In the genomic region with DNA sequence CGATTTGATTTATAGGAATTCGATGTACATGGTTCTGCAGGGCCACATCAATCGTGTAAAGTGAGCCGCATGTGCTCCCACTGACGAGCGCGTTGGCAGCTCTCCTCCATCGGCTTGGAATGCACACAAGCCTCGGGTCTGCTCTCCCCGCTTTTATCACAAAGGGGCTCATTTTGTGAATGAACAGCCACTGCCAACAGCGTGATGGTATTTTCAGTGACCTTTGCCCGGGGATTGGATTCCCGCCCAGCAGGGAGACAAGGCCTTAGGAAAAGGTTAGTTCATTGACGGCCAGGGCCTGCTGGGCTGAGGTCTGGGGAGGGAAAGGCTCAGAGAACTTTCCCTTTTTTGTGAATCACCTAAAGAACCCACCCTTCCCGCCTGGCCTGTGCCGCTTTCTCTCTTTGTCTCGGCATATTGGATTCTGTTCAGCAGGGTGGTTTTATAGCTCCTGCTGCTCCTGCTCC, we compare ENCODE assay signal across 14 cellular contexts.
DNase-seq lines count a peak whose midpoint lies in the region; ATAC-seq, FAIRE-seq and TF ChIP-seq lines count a peak whose summit lies in the region.
"Had no signal": no experiment of that assay in that cellular context is flagged by ENCODE, and none has a peak within 500 bp of the region (broad histone marks: within the 10 kb centered on the region; RNA-seq: fewer than 3 reads in every experiment).

No MANE protein-coding gene starts in this region.

- H3K27me3 Mint-ChIP-seq in brain: peaks cover 25% of the 10 kb centered on the region
- peaks cover 4 to 12% of the 10 kb centered on the region in 2 donors for H3K27me3 Mint-ChIP-seq in stimulated activated naive B cell treated with anti-CD40 and anti-IgM and Interleukin-4, amounts not matched to agents 10 μg/mL and 1 μg/mL and 100 μg/mL, for 72 hours

- ATAC-seq in omental fat pad (ENCODE audit: low FRiP score) (peak; percentile 52), GM19035 (IDR thresholded peaks at IDR 0.05; ENCODE audit: unreplicated experiment) (no peak), psoas muscle (no peak)
- no peak for ATAC-seq in stimulated activated naive B cell treated with anti-CD40 and anti-IgM and Interleukin-4, amounts not matched to agents 10 μg/mL and 1 μg/mL and 100 μg/mL, for 72 hours (replicated peaks)
- ATAC-seq: K562; naive thymus-derived CD8-positive, alpha-beta T cell had no signal

- TF ChIP-seq CTCF in brain (conservative IDR thresholded peaks at IDR 0.05) (no peak), omental fat pad (IDR thresholded peaks at IDR 0.05) (no peak), psoas muscle (IDR thresholded peaks at IDR 0.05) (no peak)

- FAIRE-seq in G401.6 (lab: Jason Lieb, UNC): peak; percentile 99
- FAIRE-seq: K562, urothelium cell line had no signal

- H3K27ac ChIP-seq in psoas muscle: no peak overlapping the region

- peaks cover 0 to 13% (median 0%) of the 10 kb centered on the region in 5 experiments for H3K9me3 Mint-ChIP-seq in brain
- no peaks in the 10 kb centered on the region for H3K9me3 Mint-ChIP-seq in stimulated activated naive B cell treated with anti-CD40 and anti-IgM and Interleukin-4, amounts not matched to agents 10 μg/mL and 1 μg/mL and 100 μg/mL, for 72 hours
- H3K9me3 Mint-ChIP-seq: naive thymus-derived CD8-positive, alpha-beta T cell had no signal

- H3K4me3 Mint-ChIP-seq in brain: peak overlapping the region; percentile 60 to 71 (median 66)
- no peak overlapping the region for H3K4me3 Mint-ChIP-seq in stimulated activated naive B cell treated with anti-CD40 and anti-IgM and Interleukin-4, amounts not matched to agents 10 μg/mL and 1 μg/mL and 100 μg/mL, for 72 hours
- H3K4me3 Mint-ChIP-seq: naive thymus-derived CD8-positive, alpha-beta T cell had no signal

- no peaks in the 10 kb centered on the region for H3K36me3 ChIP-seq in psoas muscle (ENCODE audit: insufficient read depth in 1 of 2, low read depth in 1 of 2)

- H3K27me3 ChIP-seq in psoas muscle (ENCODE audit: insufficient read depth in 3 of 3, low read length in 2 of 3): no peaks in the 10 kb centered on the region

- H3K4me1 ChIP-seq in psoas muscle: peaks cover 9% of the 10 kb centered on the region

- no peak overlapping the region for H3K4me3 ChIP-seq in psoas muscle
- H3K4me3 ChIP-seq: K562 had no signal

- H3K9me3 ChIP-seq in psoas muscle: no peaks in the 10 kb centered on the region

- DNase-seq in iPS DF 19.7 (ENCODE audit: low read depth, low spot score) (peak; percentile 68), omental fat pad (ENCODE audit: low spot score) (no peak), amniotic stem cell (lab: John Stamatoyannopoulos, UW) (no peak), psoas muscle (no peak)
- no peak for DNase-seq in stimulated activated naive B cell treated with anti-CD40 and anti-IgM and Interleukin-4, amounts not matched to agents 10 μg/mL and 1 μg/mL and 100 μg/mL, for 72 hours
- DNase-seq: activated CD8-positive, alpha-beta memory T cell treated with anti-CD3 and anti-CD28 coated beads for 24 hours; naive thymus-derived CD8-positive, alpha-beta T cell; NCI-H345; SHP77 had no signal

- intact Hi-C loops in psoas muscle (cut with DNase I): no loop called here

- no peaks in the 10 kb centered on the region for H3K36me3 Mint-ChIP-seq in brain
- no peaks in the 10 kb centered on the region for H3K36me3 Mint-ChIP-seq in stimulated activated naive B cell treated with anti-CD40 and anti-IgM and Interleukin-4, amounts not matched to agents 10 μg/mL and 1 μg/mL and 100 μg/mL, for 72 hours
- H3K36me3 Mint-ChIP-seq: naive thymus-derived CD8-positive, alpha-beta T cell had no signal

- peaks cover 26% of the 10 kb centered on the region for H3K4me1 Mint-ChIP-seq in brain
- H3K4me1 Mint-ChIP-seq in stimulated activated naive B cell treated with anti-CD40 and anti-IgM and Interleukin-4, amounts not matched to agents 10 μg/mL and 1 μg/mL and 100 μg/mL, for 72 hours: no peaks in the 10 kb centered on the region
- H3K4me1 Mint-ChIP-seq: naive thymus-derived CD8-positive, alpha-beta T cell had no signal

- H3K27ac Mint-ChIP-seq in brain: peak overlapping the region; percentile 90 to 97 (median 91)
- H3K27ac Mint-ChIP-seq in stimulated activated naive B cell treated with anti-CD40 and anti-IgM and Interleukin-4, amounts not matched to agents 10 μg/mL and 1 μg/mL and 100 μg/mL, for 72 hours: no peak overlapping the region
- H3K27ac Mint-ChIP-seq: naive thymus-derived CD8-positive, alpha-beta T cell had no signal

- 22 to 31% (median 26%) methylated on average over 17 of the region's 17 CpGs for WGBS in psoas muscle, 3 donors

Comparison
In these comparisons a context has a peak if more than half of its experiments do, and no peak if none do; other contexts are left out.
1. H3K4me3 Mint-ChIP-seq: peak in brain (5 of 5); none in stimulated activated naive B cell treated with anti-CD40 and anti-IgM and Interleukin-4, amounts not matched to agents 10 μg/mL and 1 μg/mL and 100 μg/mL, for 72 hours (0 of 2).